Comparison of ENCODE assay signal across 19 cellular contexts in the genomic region with DNA sequence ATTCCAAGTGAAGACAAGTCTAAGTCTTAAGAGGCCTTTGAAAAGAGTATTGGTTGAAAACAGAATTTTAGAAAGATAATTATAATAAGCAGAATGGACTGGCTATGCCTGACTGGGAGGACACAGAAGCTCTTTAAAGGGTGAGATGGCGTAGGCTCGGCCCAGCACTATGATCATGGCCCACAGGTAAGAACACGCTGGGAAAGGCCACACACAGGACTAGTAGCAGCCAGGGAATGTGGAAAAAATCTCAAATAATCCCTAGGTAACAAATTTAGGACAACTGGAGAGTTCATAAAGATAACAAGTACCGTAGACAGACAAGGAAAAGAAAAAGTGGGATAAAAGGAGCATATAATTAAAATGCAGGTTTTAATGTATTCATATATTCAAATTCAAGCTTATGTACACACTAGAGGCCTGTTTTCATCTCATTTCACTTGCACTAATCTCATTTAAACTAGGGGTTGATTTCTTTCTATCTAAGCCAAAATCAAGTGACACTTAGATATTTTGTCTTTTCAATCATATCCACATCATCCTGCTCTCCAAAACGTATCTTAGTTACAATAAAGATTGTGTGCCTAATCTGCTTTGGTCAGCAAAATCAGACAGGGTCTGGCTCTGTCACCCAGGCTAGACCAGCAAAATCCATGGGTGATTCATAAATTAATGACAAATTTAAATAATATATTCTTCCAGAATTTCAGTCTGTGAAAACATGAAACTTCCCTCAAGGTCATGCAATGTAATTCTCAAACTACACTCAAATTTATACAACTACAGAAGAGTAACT.
"Had no signal": no experiment of that assay in that cellular context is flagged by ENCODE, and none has a peak within 500 bp of the region (broad histone marks: within the 10 kb centered on the region; RNA-seq: fewer than 3 reads in every experiment).

No MANE protein-coding gene starts in this region.

- H3K4me1 ChIP-seq: colonic mucosa, esophagus squamous epithelium, sigmoid colon, stomach, transverse colon had no signal

- H3K9me3 ChIP-seq: colonic mucosa, esophagus squamous epithelium, sigmoid colon, stomach, thoracic aorta, transverse colon had no signal

- H3K27me3 Mint-ChIP-seq: naive B cell had no signal

- H3K27ac ChIP-seq: colonic mucosa, esophagus squamous epithelium, hepatocyte, sigmoid colon, stomach, thoracic aorta, transverse colon had no signal

- H3K4me3 ChIP-seq: colonic mucosa, esophagus squamous epithelium, hepatocyte, sigmoid colon, skin epidermis, stomach, thoracic aorta, transverse colon had no signal

- DNase-seq: colonic mucosa; dermis blood vessel endothelial cell; esophagus squamous epithelium; foreskin fibroblast; head of caudate nucleus; kidney glomerular epithelial cell; mesendoderm; naive B cell; sigmoid colon; stimulated activated CD4-positive, alpha-beta T cell treated with anti-CD3 and anti-CD28 coated beads, Interleukin-2, amount 100 ng/mL, for 24 hours; stimulated activated CD4-positive, alpha-beta T cell treated with anti-CD3 and anti-CD28 coated beads, Interleukin-4, amount 100 ng/mL, for 4 hours; stimulated activated naive CD4-positive, alpha-beta T cell; stomach; substantia nigra; transverse colon had no signal

- H3K4me1 Mint-ChIP-seq: nephron had no signal

- H3K4me3 Mint-ChIP-seq: nephron had no signal

- H3K27me3 ChIP-seq: colonic mucosa, esophagus squamous epithelium, hepatocyte, sigmoid colon, stomach, transverse colon had no signal

- H3K9me3 Mint-ChIP-seq: naive B cell, nephron had no signal

- H3K27ac Mint-ChIP-seq: nephron had no signal

- H3K36me3 ChIP-seq: colonic mucosa, sigmoid colon, thoracic aorta had no signal
